Comparison of ENCODE assay signal across 8 cellular contexts in genomic region chr2:47402805-47403691, GRCh38. TPM values are rescaled to one million over a fixed set of nuclear protein-coding genes. Genes with fewer than 3 reads are reported as not detected.
DNase-seq lines count a peak whose midpoint lies in the region; ATAC-seq and TF ChIP-seq lines count a peak whose summit lies in the region.

MSH2 (plus strand) TSS chr2:47403156; CDS start chr2:47403192, 36 bp downstream.

- peaks cover 33% of the 10 kb centered on the region for H3K36me3 Mint-ChIP-seq in WTC11

- no peaks in the 10 kb centered on the region for H3K9me3 ChIP-seq in smooth muscle cell (replicated peaks; ENCODE audit: low read depth)

- H4K20me1 ChIP-seq in smooth muscle cell (ENCODE audit: low read depth) = no peaks in the 10 kb centered on the region

- ATAC-seq in GM19023 (IDR thresholded peaks at IDR 0.05; ENCODE audit: unreplicated experiment) (peak; percentile 96), HG03196 (IDR thresholded peaks at IDR 0.05; ENCODE audit: unreplicated experiment) (peak; percentile 88), WTC11 (peak; percentile 91)

- no peaks in the 10 kb centered on the region for H3K36me3 ChIP-seq in smooth muscle cell (ENCODE audit: low read depth)

- H3K27me3 ChIP-seq in smooth muscle cell (ENCODE audit: low read depth) = no peaks in the 10 kb centered on the region

- DNase-seq in AG08396 (ENCODE audit: low spot score) (peak; percentile 99), NCI-H345 (lab: John Stamatoyannopoulos, UW) (peak; percentile 99), WTC11 (ENCODE audit: low spot score) (peak; percentile 95), cardiac fibroblast (ENCODE audit: low read depth in 2 of 2) (peak; percentile 91 to 92), iPS-NIHi7 (ENCODE audit: extremely low spot score) (peak; percentile 99), smooth muscle cell (lab: John Stamatoyannopoulos, UW; ENCODE audit: unreplicated experiment) (peak; percentile 51)

- POLR2A ChIA-PET in WTC11 (lab: Charles Lee) = interaction anchor here (0.5 to 2.1 kb wide), 7 partner anchors 11 to 354 kb away, joined by 3 to 17 read pairs (median 5); no protein-coding TSS in a partner anchor

- WGBS in smooth muscle cell (ENCODE audit: low lambda C conversion rate) = under 1% methylated on average over 69 of the region's 78 CpGs

- peak within 1 kb of the TSS; percentile 100 for H3K27ac Mint-ChIP-seq in WTC11

- CTCF ChIA-PET in WTC11 (lab: Charles Lee) = interaction anchor here (0.6 to 2.6 kb wide), 11 partner anchors 13 to 380 kb away, joined by 3 to 34 read pairs (median 5); partner anchors contain the start of gene MSH6

- H3K4me1 Mint-ChIP-seq in WTC11 = peaks cover 45% of the 10 kb centered on the region

- no peaks in the 10 kb centered on the region for H3K27me3 Mint-ChIP-seq in WTC11 (ENCODE audit: low read depth)

- peak within 1 kb of the TSS; percentile 43 for H3K9ac ChIP-seq in smooth muscle cell (ENCODE audit: low read depth)

- TF ChIP-seq CTCF in WTC11 (IDR thresholded peaks at IDR 0.05) = no peak
- no peak for TF ChIP-seq CTCF in cardiac fibroblast (IDR thresholded peaks at IDR 0.05; ENCODE audit: low read depth, low read length)
- TF ChIP-seq CTCF in smooth muscle cell (IDR thresholded peaks at IDR 0.05; ENCODE audit: borderline replicate concordance, insufficient read depth, poor library complexity, severe bottlenecking) = no peak

- H3K79me2 ChIP-seq in smooth muscle cell (ENCODE audit: low read depth) = peaks cover 41% of the 10 kb centered on the region

- peak within 1 kb of the TSS; percentile 3 for H3K27ac ChIP-seq in smooth muscle cell (ENCODE audit: low read depth)

- H3K4me3 ChIP-seq in cardiac fibroblast (replicated peaks in 1 of 2; ENCODE audit: low read depth in 2 of 2, low read length in 2 of 2) (peak within 1 kb of the TSS; percentile 88 to 97), smooth muscle cell (peak within 1 kb of the TSS; percentile 82)

- peak within 1 kb of the TSS; percentile 85 for H3K4me2 ChIP-seq in smooth muscle cell

- peaks cover 13% of the 10 kb centered on the region for H3K9me3 Mint-ChIP-seq in WTC11

- peaks cover 6% of the 10 kb centered on the region for H3K4me1 ChIP-seq in smooth muscle cell (ENCODE audit: low read depth)

- H3K4me3 Mint-ChIP-seq in WTC11 = peak within 1 kb of the TSS; percentile 91

- H2AFZ ChIP-seq in smooth muscle cell (ENCODE audit: low read depth) = peak within 1 kb of the TSS; percentile 84

- H3F3A ChIP-seq in smooth muscle cell (ENCODE audit: low read depth) = no peaks in the 10 kb centered on the region

TF ChIP-seq in WTC11, 78 proteins besides CTCF, POLR2A, EP300 and RAD21 (continues in another document):
- TF ChIP-seq TEAD1 (CRISPR knock-in tag; IDR thresholded peaks at IDR 0.05) (peak; percentile 63), SMAD3 (CRISPR knock-in tag; IDR thresholded peaks at IDR 0.05; ENCODE audit: borderline replicate concordance) (no peak), SOX15 (CRISPR knock-in tag; IDR thresholded peaks at IDR 0.05) (no peak), NFE2L1 (CRISPR knock-in tag; IDR thresholded peaks at IDR 0.05) (peak; percentile 59), ZNF671 (CRISPR knock-in tag; IDR thresholded peaks at IDR 0.05) (no peak), ZNF396 (CRISPR knock-in tag; IDR thresholded peaks at IDR 0.05; ENCODE audit: borderline replicate concordance) (no peak), MYBL2 (CRISPR knock-in tag; IDR thresholded peaks at IDR 0.05) (peak; percentile 84), HMGA2 (CRISPR knock-in tag; IDR thresholded peaks at IDR 0.05) (no peak), ESRRA (CRISPR knock-in tag; IDR thresholded peaks at IDR 0.05; ENCODE audit: borderline replicate concordance) (no peak), GTF2I (CRISPR knock-in tag; conservative IDR thresholded peaks at IDR 0.05) (no peak), NR3C1 (CRISPR knock-in tag; conservative IDR thresholded peaks at IDR 0.05; ENCODE audit: low read depth) (no peak), KAT7 (CRISPR knock-in tag; IDR thresholded peaks at IDR 0.05; ENCODE audit: borderline replicate concordance) (peak; percentile 54; the same call in 1 of the 2 replicates), FOXK1 (CRISPR knock-in tag; IDR thresholded peaks at IDR 0.05) (peak; percentile 95), MLX (CRISPR knock-in tag; IDR thresholded peaks at IDR 0.05) (no peak), NR1H2 (CRISPR knock-in tag; IDR thresholded peaks at IDR 0.05) (peak; percentile 61; the same call in 1 of the 2 replicates), ZNF121 (CRISPR knock-in tag; IDR thresholded peaks at IDR 0.05) (0 out of 2 replicates have a peak, but pooled peaks have one; percentile 69)
- TF ChIP-seq, protein P1, sequence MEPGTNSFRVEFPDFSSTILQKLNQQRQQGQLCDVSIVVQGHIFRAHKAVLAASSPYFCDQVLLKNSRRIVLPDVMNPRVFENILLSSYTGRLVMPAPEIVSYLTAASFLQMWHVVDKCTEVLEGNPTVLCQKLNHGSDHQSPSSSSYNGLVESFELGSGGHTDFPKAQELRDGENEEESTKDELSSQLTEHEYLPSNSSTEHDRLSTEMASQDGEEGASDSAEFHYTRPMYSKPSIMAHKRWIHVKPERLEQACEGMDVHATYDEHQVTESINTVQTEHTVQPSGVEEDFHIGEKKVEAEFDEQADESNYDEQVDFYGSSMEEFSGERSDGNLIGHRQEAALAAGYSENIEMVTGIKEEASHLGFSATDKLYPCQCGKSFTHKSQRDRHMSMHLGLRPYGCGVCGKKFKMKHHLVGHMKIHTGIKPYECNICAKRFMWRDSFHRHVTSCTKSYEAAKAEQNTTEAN (CRISPR knock-in tag; IDR thresholded peaks at IDR 0.05) = peak; percentile 77; the same call in 1 of the 2 replicates
- TF ChIP-seq, protein P2, sequence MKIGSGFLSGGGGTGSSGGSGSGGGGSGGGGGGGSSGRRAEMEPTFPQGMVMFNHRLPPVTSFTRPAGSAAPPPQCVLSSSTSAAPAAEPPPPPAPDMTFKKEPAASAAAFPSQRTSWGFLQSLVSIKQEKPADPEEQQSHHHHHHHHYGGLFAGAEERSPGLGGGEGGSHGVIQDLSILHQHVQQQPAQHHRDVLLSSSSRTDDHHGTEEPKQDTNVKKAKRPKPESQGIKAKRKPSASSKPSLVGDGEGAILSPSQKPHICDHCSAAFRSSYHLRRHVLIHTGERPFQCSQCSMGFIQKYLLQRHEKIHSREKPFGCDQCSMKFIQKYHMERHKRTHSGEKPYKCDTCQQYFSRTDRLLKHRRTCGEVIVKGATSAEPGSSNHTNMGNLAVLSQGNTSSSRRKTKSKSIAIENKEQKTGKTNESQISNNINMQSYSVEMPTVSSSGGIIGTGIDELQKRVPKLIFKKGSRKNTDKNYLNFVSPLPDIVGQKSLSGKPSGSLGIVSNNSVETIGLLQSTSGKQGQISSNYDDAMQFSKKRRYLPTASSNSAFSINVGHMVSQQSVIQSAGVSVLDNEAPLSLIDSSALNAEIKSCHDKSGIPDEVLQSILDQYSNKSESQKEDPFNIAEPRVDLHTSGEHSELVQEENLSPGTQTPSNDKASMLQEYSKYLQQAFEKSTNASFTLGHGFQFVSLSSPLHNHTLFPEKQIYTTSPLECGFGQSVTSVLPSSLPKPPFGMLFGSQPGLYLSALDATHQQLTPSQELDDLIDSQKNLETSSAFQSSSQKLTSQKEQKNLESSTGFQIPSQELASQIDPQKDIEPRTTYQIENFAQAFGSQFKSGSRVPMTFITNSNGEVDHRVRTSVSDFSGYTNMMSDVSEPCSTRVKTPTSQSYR (CRISPR knock-in tag; IDR thresholded peaks at IDR 0.05) = no peak; the same call in 1 of the 2 replicates
- TF ChIP-seq, protein P3, sequence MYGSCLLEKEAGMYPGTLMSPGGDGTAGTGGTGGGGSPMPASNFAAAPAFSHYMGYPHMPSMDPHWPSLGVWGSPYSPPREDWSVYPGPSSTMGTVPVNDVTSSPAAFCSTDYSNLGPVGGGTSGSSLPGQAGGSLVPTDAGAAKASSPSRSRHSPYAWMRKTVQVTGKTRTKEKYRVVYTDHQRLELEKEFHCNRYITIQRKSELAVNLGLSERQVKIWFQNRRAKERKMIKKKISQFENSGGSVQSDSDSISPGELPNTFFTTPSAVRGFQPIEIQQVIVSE (CRISPR knock-in tag; IDR thresholded peaks at IDR 0.05; ENCODE audit: borderline replicate concordance) = no peak
- TF ChIP-seq, protein P4, sequence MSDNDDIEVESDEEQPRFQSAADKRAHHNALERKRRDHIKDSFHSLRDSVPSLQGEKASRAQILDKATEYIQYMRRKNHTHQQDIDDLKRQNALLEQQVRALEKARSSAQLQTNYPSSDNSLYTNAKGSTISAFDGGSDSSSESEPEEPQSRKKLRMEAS (CRISPR knock-in tag; IDR thresholded peaks at IDR 0.05) = peak; percentile 94
- TF ChIP-seq, protein P5, sequence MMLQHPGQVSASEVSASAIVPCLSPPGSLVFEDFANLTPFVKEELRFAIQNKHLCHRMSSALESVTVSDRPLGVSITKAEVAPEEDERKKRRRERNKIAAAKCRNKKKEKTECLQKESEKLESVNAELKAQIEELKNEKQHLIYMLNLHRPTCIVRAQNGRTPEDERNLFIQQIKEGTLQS (CRISPR knock-in tag; conservative IDR thresholded peaks at IDR 0.05) = no peak

RNA-seq across cellular contexts. Expression of gene MSH2, which starts in this region (rescaled TPM):
- total RNA-seq in WTC11 (2021) (207 to 244 TPM (median 209 TPM) in 3 replicates), smooth muscle cell (31.6 and 35.6 TPM in 2 replicates)
- polyA plus RNA-seq in smooth muscle cell = 18.5 and 21.3 TPM in 2 replicates

Comparison
In these comparisons a context has a peak if more than half of its experiments do, and no peak if none do; other contexts are left out.
1. Peak in every context shown above with its lines: DNase-seq, ATAC-seq, H3K4me3 ChIP-seq and H3K27ac ChIP-seq.